Comparison of ENCODE assay signal across 10 cellular contexts in the genomic region with DNA sequence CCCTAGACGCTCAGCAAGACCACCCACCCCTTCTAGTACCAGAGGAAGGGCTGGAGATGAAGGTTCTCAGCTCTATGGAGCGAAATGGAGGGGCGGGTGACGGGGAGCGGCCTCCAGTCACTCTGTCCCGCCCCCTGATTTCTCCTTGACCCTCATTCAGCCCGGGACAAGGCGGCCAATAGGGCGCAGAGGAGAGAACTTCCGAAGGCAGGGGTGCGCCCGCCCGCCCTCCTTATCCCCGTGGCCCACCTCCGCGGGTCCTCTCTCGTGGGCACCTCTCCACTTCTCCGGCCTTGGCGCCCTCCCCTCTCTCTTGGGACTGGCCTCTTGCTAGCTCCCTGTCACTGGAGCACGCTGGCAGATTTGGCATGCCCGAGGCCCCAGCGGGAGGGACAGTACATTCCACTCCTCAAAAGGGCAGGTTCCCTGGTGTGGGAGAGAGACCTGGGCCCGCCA. TPM values are rescaled to one million over a fixed set of nuclear protein-coding genes. Genes with fewer than 3 reads are reported as not detected.
A peak's percentile ranks its signal among the peaks of the same experiment; 100 is the strongest.
DNase-seq lines count a peak whose midpoint lies in the region; ATAC-seq and TF ChIP-seq lines count a peak whose summit lies in the region.
"Had no signal": no experiment of that assay in that cellular context is flagged by ENCODE, and none has a peak within 500 bp of the region (broad histone marks: within the 10 kb centered on the region; RNA-seq: fewer than 3 reads in every experiment).

No MANE protein-coding gene starts in this region.

- H3K27me3 ChIP-seq in mucosa of rectum (ENCODE audit: control insufficient read depth in 2 of 2, insufficient read depth in 2 of 2, low read length in 2 of 2): no peaks in the 10 kb centered on the region

- H3K27ac Mint-ChIP-seq in stimulated activated naive CD8-positive, alpha-beta T cell treated with anti-CD3 and anti-CD28 coated beads, Interleukin-15, Interleukin-2, amounts not matched to agents 100 ng/mL and 50 ng/mL, for 24 hours: no peak overlapping the region
- peak overlapping the region in 2 of 5 experiments; percentile 58 to 72 for H3K27ac Mint-ChIP-seq in brain

- peak overlapping the region; percentile 81 for H3K4me3 Mint-ChIP-seq in stimulated activated naive CD8-positive, alpha-beta T cell treated with anti-CD3 and anti-CD28 coated beads, Interleukin-15, Interleukin-2, amounts not matched to agents 100 ng/mL and 50 ng/mL, for 24 hours
- peak overlapping the region in 4 of 5 experiments; percentile 41 to 92 (median 68) for H3K4me3 Mint-ChIP-seq in brain

- H3K36me3 ChIP-seq in mucosa of rectum (ENCODE audit: control insufficient read depth in 2 of 2, insufficient read depth in 2 of 2, low read length in 2 of 2): no peaks in the 10 kb centered on the region

- H3K9ac ChIP-seq in mucosa of rectum (ENCODE audit: low read depth in 1 of 2, low read length in 2 of 2): no peak overlapping the region

- H3K4me1 ChIP-seq in mucosa of rectum (ENCODE audit: control insufficient read depth in 2 of 2, insufficient read depth in 2 of 2, low read length in 2 of 2): no peaks in the 10 kb centered on the region
- H3K4me1 ChIP-seq: Caco-2 had no signal

- H3K9me3 ChIP-seq in mucosa of rectum (ENCODE audit: control insufficient read depth in 2 of 2, low read length in 2 of 2): no peaks in the 10 kb centered on the region
- H3K9me3 ChIP-seq: Caco-2 had no signal

- DNase-seq in stimulated activated naive CD8-positive, alpha-beta T cell treated with anti-CD3 and anti-CD28 coated beads, Interleukin-15, Interleukin-2, amounts not matched to agents 100 U/mL and 50 U/mL, for 24 hours: no peak
- DNase-seq in NCI-H2081 treated with DMSO at 0.1 percent for 48 hours (lab: John Stamatoyannopoulos, UW): no peak
- DNase-seq in NCI-H1417 (lab: John Stamatoyannopoulos, UW): no peak
- no peak for DNase-seq in activated effector memory CD4-positive, alpha-beta T cell treated with Interleukin-2 at 50 U/mL for 16 hours
- no peak for DNase-seq in hypothalamus (lab: John Stamatoyannopoulos, UW)
- DNase-seq: cortex of kidney had no signal

- TF ChIP-seq CTCF in brain (conservative IDR thresholded peaks at IDR 0.05): no peak

- H3K9me3 Mint-ChIP-seq in stimulated activated naive CD8-positive, alpha-beta T cell treated with anti-CD3 and anti-CD28 coated beads, Interleukin-15, Interleukin-2, amounts not matched to agents 100 ng/mL and 50 ng/mL, for 24 hours: no peaks in the 10 kb centered on the region
- H3K9me3 Mint-ChIP-seq in brain: peaks cover 0 to 17% (median 2%) of the 10 kb centered on the region in 5 experiments

- H3K27ac ChIP-seq in mucosa of rectum (ENCODE audit: low read depth in 2 of 2, low read length in 2 of 2): no peak overlapping the region

- no peak for ATAC-seq in stimulated activated naive CD8-positive, alpha-beta T cell treated with anti-CD3 and anti-CD28 coated beads, Interleukin-15, Interleukin-2, amounts not matched to agents 100 U/mL and 50 U/mL, for 24 hours

- no peaks in the 10 kb centered on the region for H3K27me3 Mint-ChIP-seq in stimulated activated naive CD8-positive, alpha-beta T cell treated with anti-CD3 and anti-CD28 coated beads, Interleukin-15, Interleukin-2, amounts not matched to agents 100 ng/mL and 50 ng/mL, for 24 hours
- peaks cover 13% of the 10 kb centered on the region for H3K27me3 Mint-ChIP-seq in brain

- peak overlapping the region; percentile 69 to 74 for H3K4me3 ChIP-seq in mucosa of rectum (ENCODE audit: low read length in 2 of 2)

- peaks cover 11% of the 10 kb centered on the region for H3K4me1 Mint-ChIP-seq in stimulated activated naive CD8-positive, alpha-beta T cell treated with anti-CD3 and anti-CD28 coated beads, Interleukin-15, Interleukin-2, amounts not matched to agents 100 ng/mL and 50 ng/mL, for 24 hours (ENCODE audit: low read depth)
- H3K4me1 Mint-ChIP-seq in brain: peaks cover 8% of the 10 kb centered on the region

- no peaks in the 10 kb centered on the region for H3K36me3 Mint-ChIP-seq in stimulated activated naive CD8-positive, alpha-beta T cell treated with anti-CD3 and anti-CD28 coated beads, Interleukin-15, Interleukin-2, amounts not matched to agents 100 ng/mL and 50 ng/mL, for 24 hours (ENCODE audit: low read depth)
- H3K36me3 Mint-ChIP-seq in brain: no peaks in the 10 kb centered on the region

RNA-seq across cellular contexts. Expression of gene SEPTIN6, which starts 1.1 kb away (rescaled TPM):
- polyA plus RNA-seq in brain (ENCODE audit: insufficient read depth, low read depth, low replicate concordance): 24.0 TPM
